ENCODE assay signal across 21 cellular contexts in the genomic region with DNA sequence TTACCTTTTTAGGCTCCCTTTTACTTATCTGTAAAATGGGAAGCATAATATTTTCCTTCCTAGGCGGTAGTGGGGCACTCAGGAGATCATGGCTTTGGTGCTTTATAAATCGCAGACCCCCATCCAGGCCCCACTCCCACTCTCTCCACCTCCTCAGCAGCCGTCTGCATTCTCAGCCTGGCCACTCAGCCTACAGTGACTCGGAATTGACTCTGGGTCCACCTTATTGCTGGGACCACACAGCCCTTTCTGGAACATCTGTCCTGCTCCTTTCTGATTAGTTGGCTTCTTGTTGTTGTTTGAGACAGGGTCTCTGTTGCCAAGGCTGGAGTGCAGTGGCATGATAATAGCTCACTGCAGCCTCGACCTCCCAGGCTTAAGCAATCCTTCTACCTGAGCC.
DNase-seq lines count a peak whose midpoint lies in the region; ATAC-seq lines count a peak whose summit lies in the region.
"Had no signal": no experiment of that assay in that cellular context is flagged by ENCODE, and none has a peak within 500 bp of the region (broad histone marks: within the 10 kb centered on the region; RNA-seq: fewer than 3 reads in every experiment).

No MANE protein-coding gene starts in this region.

- ATAC-seq in HG03095 (IDR thresholded peaks at IDR 0.05; ENCODE audit: unreplicated experiment): no peak
- ATAC-seq: A549, GM12878, GM23338 had no signal

- H3K4me3 Mint-ChIP-seq in activated naive CD4-positive, alpha-beta T cell treated with anti-CD3 and anti-CD28 coated beads, Interleukin-2, amount 50 U/mL, for 24 hours: no peak overlapping the region
- no peak overlapping the region for H3K4me3 Mint-ChIP-seq in activated naive CD4-positive, alpha-beta T cell treated with anti-CD3 and anti-CD28 coated beads for 36 hours
- H3K4me3 Mint-ChIP-seq: CD14-positive monocyte; CD4-positive, alpha-beta T cell; CD8-positive, alpha-beta memory T cell; GM23338; HFFc6 had no signal

- no peak for DNase-seq in activated naive CD4-positive, alpha-beta T cell treated with anti-CD3 and anti-CD28 coated beads for 36 hours
- DNase-seq in islet precursor cell: peak; percentile 55
- DNase-seq in posterior vena cava (ENCODE audit: low spot score): peak; percentile 35
- DNase-seq in stimulated activated CD4-positive, alpha-beta T cell treated with anti-CD3 and anti-CD28 coated beads, Interleukin-4, amount 100 ng/mL, for 1 hour: no peak
- DNase-seq: 8988T; ACHN; AML-193; BE2C; CD4-positive, alpha-beta T cell; CD8-positive, alpha-beta memory T cell; DMS 273 treated with DMSO at 0.1 percent for 48 hours; DMS79; EL; GDM1; HFFc6 had no signal

- no peaks in the 10 kb centered on the region for H3K4me1 Mint-ChIP-seq in activated naive CD4-positive, alpha-beta T cell treated with anti-CD3 and anti-CD28 coated beads, Interleukin-2, amount 50 U/mL, for 24 hours
- H3K4me1 Mint-ChIP-seq in activated naive CD4-positive, alpha-beta T cell treated with anti-CD3 and anti-CD28 coated beads for 36 hours (ENCODE audit: low read depth): no peaks in the 10 kb centered on the region
- H3K4me1 Mint-ChIP-seq: CD14-positive monocyte; CD8-positive, alpha-beta memory T cell had no signal

- H3K36me3 Mint-ChIP-seq in activated naive CD4-positive, alpha-beta T cell treated with anti-CD3 and anti-CD28 coated beads, Interleukin-2, amount 50 U/mL, for 24 hours: no peaks in the 10 kb centered on the region
- H3K36me3 Mint-ChIP-seq in activated naive CD4-positive, alpha-beta T cell treated with anti-CD3 and anti-CD28 coated beads for 36 hours (ENCODE audit: low read depth): no peaks in the 10 kb centered on the region
- H3K36me3 Mint-ChIP-seq: CD14-positive monocyte; CD8-positive, alpha-beta memory T cell had no signal

- intact Hi-C loops in activated naive CD4-positive, alpha-beta T cell treated with anti-CD3 and anti-CD28 coated beads for 36 hours (cut with micrococcal nuclease): no loop called here
- intact Hi-C loops in posterior vena cava (cut with DNase I): no loop called here

- no peaks in the 10 kb centered on the region for H3K27me3 Mint-ChIP-seq in activated naive CD4-positive, alpha-beta T cell treated with anti-CD3 and anti-CD28 coated beads, Interleukin-2, amount 50 U/mL, for 24 hours
- H3K27me3 Mint-ChIP-seq in activated naive CD4-positive, alpha-beta T cell treated with anti-CD3 and anti-CD28 coated beads for 36 hours (ENCODE audit: low read depth): no peaks in the 10 kb centered on the region
- H3K27me3 Mint-ChIP-seq: CD4-positive, alpha-beta T cell had no signal

- peak overlapping the region; percentile 65 for H3K27ac Mint-ChIP-seq in activated naive CD4-positive, alpha-beta T cell treated with anti-CD3 and anti-CD28 coated beads, Interleukin-2, amount 50 U/mL, for 24 hours
- H3K27ac Mint-ChIP-seq in activated naive CD4-positive, alpha-beta T cell treated with anti-CD3 and anti-CD28 coated beads for 36 hours: no peak overlapping the region
- H3K27ac Mint-ChIP-seq: CD14-positive monocyte; CD4-positive, alpha-beta T cell; GM23338; HFFc6 had no signal

- H3K9me3 Mint-ChIP-seq in activated naive CD4-positive, alpha-beta T cell treated with anti-CD3 and anti-CD28 coated beads, Interleukin-2, amount 50 U/mL, for 24 hours: no peaks in the 10 kb centered on the region
- no peaks in the 10 kb centered on the region for H3K9me3 Mint-ChIP-seq in activated naive CD4-positive, alpha-beta T cell treated with anti-CD3 and anti-CD28 coated beads for 36 hours
- H3K9me3 Mint-ChIP-seq: CD4-positive, alpha-beta T cell; CD8-positive, alpha-beta memory T cell; GM23338 had no signal

- CTCF ChIA-PET in activated naive CD4-positive, alpha-beta T cell treated with anti-CD3 and anti-CD28 coated beads for 36 hours (lab: Charles Lee): interaction anchor here (1.6 kb wide), 1 partner anchor 53 kb away, joined by 4 read pairs; no protein-coding TSS in a partner anchor

Comparison
In these comparisons a context has a peak if more than half of its experiments do, and no peak if none do; other contexts are left out.
1. DNase-seq: peak in islet precursor cell (single experiment) and posterior vena cava (single experiment); none in activated naive CD4-positive, alpha-beta T cell treated with anti-CD3 and anti-CD28 coated beads for 36 hours (single experiment) and stimulated activated CD4-positive, alpha-beta T cell treated with anti-CD3 and anti-CD28 coated beads, Interleukin-4, amount 100 ng/mL, for 1 hour (single experiment).